1 cellular context compared by ENCODE assay signal in the genomic region with DNA sequence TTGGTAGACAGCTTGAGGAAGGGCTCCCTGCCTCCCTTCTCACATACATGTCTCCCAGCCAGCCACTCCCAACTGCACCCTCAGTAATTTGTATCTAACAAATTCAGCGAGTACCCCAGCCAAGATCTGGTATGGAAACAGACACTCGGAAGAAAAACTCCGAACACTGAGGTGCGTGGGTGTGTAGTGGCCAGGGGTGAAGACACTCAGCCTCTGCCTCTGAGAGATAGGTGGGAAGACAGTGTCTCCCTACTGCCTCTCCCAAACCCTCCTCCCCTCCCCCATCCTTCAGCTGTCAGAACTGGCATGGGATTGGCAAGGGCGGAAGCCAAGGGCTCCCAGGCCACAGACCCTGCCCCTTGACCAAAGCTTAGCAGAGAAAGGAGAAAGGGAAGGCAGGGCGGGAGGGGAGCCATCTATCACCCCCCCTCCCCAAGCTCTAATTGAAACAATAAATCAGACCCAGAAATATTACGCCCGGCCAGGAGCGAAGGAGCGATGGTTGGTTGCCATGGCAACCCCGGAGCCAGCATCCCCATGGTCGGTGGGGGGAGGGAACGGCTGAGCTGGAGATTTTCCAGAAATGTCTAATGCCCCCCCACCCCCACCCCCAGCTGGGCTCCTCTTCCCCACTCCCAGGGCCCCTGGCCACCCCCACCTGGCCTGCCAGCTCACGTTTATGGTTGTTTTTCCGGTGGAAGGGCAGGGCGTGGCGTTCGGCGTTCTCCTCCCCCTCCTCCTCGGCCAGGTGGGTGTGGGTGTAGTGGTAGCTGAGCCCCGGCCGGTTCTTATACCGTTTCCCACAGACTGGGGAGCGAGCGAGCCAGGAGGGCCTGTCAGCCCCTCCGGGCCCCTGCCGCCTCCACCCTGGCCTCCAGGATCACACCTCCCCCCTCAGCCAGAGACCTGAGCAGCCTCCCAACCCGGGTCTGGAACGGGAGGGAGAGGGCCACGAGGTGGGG.
A peak's percentile ranks its signal among the peaks of the same experiment; 100 is the strongest.
TF ChIP-seq lines count a peak whose summit lies in the region.

No MANE protein-coding gene starts in this region.

TF ChIP-seq in K562, 482 proteins besides CTCF, POLR2A, EP300 and RAD21 (continues in another document):
- TF ChIP-seq, protein P1, sequence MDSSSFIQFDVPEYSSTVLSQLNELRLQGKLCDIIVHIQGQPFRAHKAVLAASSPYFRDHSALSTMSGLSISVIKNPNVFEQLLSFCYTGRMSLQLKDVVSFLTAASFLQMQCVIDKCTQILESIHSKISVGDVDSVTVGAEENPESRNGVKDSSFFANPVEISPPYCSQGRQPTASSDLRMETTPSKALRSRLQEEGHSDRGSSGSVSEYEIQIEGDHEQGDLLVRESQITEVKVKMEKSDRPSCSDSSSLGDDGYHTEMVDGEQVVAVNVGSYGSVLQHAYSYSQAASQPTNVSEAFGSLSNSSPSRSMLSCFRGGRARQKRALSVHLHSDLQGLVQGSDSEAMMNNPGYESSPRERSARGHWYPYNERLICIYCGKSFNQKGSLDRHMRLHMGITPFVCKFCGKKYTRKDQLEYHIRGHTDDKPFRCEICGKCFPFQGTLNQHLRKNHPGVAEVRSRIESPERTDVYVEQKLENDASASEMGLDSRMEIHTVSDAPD (CRISPR knock-in tag; IDR thresholded peaks at IDR 0.05), result no peak
- TF ChIP-seq RBM34 (IDR thresholded peaks at IDR 0.05; ENCODE audit: borderline replicate concordance, insufficient read depth, low read length) (no peak), NRF1 (conservative IDR thresholded peaks at IDR 0.05 in 1 of 2, IDR thresholded peaks at IDR 0.05 in 1 of 2) (no peak), TSC22D4 (tag; IDR thresholded peaks at IDR 0.05) (no peak), ZNF232 (CRISPR knock-in tag; IDR thresholded peaks at IDR 0.05) (no peak), NFIC (IDR thresholded peaks at IDR 0.05) (peak; percentile 6; the same call in 1 of the 2 replicates), HSF4 (CRISPR knock-in tag; IDR thresholded peaks at IDR 0.05; ENCODE audit: borderline replicate concordance) (no peak), ZFP36 (IDR thresholded peaks at IDR 0.05; ENCODE audit: low read depth, low read length, partially characterized antibody) (peak; percentile 26), RFX1 (IDR thresholded peaks at IDR 0.05) (peak; percentile 94), GTF2A2 (tag; IDR thresholded peaks at IDR 0.05) (no peak), MIER1 (IDR thresholded peaks at IDR 0.05; ENCODE audit: low read depth) (no peak), FOXA1 (IDR thresholded peaks at IDR 0.05; ENCODE audit: borderline replicate concordance) (no peak), CSDE1 (IDR thresholded peaks at IDR 0.05) (peak in 1 of 2 experiments; percentile 53; a peak in 1 of 4 replicates), CBFA2T2 (conservative IDR thresholded peaks at IDR 0.05) (peak; percentile 7; the same call in 1 of the 2 replicates), TAF7 (tag; IDR thresholded peaks at IDR 0.05) (no peak), ARID2 (IDR thresholded peaks at IDR 0.05) (no peak), KDM1A (IDR thresholded peaks at IDR 0.05) (peak; percentile 39 to 51; a peak in 2 of 4 replicates), CBFA2T3 (IDR thresholded peaks at IDR 0.05) (peak; percentile 46; the same call in 1 of the 2 replicates), ZNF644 (tag; IDR thresholded peaks at IDR 0.05; ENCODE audit: low read depth) (no peak)
- TF ChIP-seq, protein P2, sequence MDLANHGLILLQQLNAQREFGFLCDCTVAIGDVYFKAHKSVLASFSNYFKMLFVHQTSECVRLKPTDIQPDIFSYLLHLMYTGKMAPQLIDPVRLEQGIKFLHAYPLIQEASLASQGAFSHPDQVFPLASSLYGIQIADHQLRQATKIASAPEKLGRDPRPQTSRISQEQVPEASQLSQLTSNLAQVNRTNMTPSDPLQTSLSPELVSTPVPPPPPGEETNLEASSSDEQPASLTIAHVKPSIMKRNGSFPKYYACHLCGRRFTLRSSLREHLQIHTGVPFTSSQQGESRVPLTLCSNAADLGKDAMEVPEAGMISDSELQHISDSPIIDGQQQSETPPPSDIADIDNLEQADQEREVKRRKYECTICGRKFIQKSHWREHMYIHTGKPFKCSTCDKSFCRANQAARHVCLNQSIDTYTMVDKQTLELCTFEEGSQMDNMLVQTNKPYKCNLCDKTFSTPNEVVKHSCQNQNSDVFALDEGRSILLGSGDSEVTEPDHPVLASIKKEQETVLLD (IDR thresholded peaks at IDR 0.05), result no peak
- TF ChIP-seq, protein P3, sequence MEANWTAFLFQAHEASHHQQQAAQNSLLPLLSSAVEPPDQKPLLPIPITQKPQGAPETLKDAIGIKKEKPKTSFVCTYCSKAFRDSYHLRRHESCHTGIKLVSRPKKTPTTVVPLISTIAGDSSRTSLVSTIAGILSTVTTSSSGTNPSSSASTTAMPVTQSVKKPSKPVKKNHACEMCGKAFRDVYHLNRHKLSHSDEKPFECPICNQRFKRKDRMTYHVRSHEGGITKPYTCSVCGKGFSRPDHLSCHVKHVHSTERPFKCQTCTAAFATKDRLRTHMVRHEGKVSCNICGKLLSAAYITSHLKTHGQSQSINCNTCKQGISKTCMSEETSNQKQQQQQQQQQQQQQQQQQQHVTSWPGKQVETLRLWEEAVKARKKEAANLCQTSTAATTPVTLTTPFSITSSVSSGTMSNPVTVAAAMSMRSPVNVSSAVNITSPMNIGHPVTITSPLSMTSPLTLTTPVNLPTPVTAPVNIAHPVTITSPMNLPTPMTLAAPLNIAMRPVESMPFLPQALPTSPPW (CRISPR knock-in tag; IDR thresholded peaks at IDR 0.05), result 0 out of 2 replicates have a peak, but pooled peaks have one; percentile 8
- TF ChIP-seq, protein P4, sequence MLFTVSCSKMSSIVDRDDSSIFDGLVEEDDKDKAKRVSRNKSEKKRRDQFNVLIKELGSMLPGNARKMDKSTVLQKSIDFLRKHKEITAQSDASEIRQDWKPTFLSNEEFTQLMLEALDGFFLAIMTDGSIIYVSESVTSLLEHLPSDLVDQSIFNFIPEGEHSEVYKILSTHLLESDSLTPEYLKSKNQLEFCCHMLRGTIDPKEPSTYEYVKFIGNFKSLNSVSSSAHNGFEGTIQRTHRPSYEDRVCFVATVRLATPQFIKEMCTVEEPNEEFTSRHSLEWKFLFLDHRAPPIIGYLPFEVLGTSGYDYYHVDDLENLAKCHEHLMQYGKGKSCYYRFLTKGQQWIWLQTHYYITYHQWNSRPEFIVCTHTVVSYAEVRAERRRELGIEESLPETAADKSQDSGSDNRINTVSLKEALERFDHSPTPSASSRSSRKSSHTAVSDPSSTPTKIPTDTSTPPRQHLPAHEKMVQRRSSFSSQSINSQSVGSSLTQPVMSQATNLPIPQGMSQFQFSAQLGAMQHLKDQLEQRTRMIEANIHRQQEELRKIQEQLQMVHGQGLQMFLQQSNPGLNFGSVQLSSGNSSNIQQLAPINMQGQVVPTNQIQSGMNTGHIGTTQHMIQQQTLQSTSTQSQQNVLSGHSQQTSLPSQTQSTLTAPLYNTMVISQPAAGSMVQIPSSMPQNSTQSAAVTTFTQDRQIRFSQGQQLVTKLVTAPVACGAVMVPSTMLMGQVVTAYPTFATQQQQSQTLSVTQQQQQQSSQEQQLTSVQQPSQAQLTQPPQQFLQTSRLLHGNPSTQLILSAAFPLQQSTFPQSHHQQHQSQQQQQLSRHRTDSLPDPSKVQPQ (CRISPR knock-in tag; IDR thresholded peaks at IDR 0.05; ENCODE audit: borderline replicate concordance), result no peak
- TF ChIP-seq, protein P5, sequence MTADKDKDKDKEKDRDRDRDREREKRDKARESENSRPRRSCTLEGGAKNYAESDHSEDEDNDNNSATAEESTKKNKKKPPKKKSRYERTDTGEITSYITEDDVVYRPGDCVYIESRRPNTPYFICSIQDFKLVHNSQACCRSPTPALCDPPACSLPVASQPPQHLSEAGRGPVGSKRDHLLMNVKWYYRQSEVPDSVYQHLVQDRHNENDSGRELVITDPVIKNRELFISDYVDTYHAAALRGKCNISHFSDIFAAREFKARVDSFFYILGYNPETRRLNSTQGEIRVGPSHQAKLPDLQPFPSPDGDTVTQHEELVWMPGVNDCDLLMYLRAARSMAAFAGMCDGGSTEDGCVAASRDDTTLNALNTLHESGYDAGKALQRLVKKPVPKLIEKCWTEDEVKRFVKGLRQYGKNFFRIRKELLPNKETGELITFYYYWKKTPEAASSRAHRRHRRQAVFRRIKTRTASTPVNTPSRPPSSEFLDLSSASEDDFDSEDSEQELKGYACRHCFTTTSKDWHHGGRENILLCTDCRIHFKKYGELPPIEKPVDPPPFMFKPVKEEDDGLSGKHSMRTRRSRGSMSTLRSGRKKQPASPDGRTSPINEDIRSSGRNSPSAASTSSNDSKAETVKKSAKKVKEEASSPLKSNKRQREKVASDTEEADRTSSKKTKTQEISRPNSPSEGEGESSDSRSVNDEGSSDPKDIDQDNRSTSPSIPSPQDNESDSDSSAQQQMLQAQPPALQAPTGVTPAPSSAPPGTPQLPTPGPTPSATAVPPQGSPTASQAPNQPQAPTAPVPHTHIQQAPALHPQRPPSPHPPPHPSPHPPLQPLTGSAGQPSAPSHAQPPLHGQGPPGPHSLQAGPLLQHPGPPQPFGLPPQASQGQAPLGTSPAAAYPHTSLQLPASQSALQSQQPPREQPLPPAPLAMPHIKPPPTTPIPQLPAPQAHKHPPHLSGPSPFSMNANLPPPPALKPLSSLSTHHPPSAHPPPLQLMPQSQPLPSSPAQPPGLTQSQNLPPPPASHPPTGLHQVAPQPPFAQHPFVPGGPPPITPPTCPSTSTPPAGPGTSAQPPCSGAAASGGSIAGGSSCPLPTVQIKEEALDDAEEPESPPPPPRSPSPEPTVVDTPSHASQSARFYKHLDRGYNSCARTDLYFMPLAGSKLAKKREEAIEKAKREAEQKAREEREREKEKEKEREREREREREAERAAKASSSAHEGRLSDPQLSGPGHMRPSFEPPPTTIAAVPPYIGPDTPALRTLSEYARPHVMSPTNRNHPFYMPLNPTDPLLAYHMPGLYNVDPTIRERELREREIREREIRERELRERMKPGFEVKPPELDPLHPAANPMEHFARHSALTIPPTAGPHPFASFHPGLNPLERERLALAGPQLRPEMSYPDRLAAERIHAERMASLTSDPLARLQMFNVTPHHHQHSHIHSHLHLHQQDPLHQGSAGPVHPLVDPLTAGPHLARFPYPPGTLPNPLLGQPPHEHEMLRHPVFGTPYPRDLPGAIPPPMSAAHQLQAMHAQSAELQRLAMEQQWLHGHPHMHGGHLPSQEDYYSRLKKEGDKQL (CRISPR knock-in tag; IDR thresholded peaks at IDR 0.05; ENCODE audit: borderline replicate concordance), result no peak
- TF ChIP-seq, protein P6, sequence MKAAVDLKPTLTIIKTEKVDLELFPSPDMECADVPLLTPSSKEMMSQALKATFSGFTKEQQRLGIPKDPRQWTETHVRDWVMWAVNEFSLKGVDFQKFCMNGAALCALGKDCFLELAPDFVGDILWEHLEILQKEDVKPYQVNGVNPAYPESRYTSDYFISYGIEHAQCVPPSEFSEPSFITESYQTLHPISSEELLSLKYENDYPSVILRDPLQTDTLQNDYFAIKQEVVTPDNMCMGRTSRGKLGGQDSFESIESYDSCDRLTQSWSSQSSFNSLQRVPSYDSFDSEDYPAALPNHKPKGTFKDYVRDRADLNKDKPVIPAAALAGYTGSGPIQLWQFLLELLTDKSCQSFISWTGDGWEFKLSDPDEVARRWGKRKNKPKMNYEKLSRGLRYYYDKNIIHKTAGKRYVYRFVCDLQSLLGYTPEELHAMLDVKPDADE (conservative IDR thresholded peaks at IDR 0.05; ENCODE audit: control insufficient read depth, low read depth, low read length), result no peak
